Comparison of ENCODE assay signal across 1 cellular context in the genomic region with DNA sequence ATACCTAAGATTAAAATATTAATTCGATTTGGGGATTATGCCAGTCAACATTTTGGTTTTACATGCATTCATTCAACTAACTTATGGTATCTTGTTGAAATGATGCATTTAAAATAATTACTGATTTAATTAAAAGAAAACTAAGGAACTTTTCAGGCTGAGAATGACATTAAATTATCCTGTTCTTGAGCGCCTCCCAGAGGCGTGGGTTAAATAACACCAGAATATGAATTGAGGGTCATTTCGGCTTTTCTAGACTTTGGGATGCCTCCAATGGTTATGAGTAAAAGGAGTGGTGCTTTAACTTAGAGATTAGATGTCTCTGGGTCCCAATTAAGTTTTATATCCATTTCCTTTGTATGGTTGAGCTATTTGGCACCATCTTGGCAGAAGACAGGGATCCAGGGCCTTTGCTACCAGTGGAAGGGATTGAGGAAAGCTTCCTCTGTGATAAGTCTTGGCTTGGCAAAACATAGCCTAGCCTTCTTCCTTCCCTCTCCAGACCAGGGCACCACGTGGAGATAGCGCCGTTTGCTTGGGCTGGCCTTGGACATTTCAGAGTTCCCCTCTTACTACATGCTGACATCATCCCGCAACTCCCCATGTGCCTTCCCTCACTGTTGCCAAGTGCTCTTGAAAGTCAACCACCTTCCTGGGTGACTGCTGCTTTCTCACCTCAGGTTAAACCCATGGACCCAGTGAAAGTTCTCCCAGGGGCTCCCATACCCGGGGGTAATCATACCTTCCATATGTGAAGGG.
TF ChIP-seq lines count a peak whose summit lies in the region.

No MANE protein-coding gene starts in this region.

TF ChIP-seq in GM12878, 131 proteins besides CTCF, POLR2A, EP300 and RAD21:
- 0 out of 2 replicates have a peak, but pooled peaks have one; percentile 10 for TF ChIP-seq CREB1 (IDR thresholded peaks at IDR 0.05; ENCODE audit: low read depth)
- 0 out of 2 replicates have a peak, but pooled peaks have one; percentile 8 for TF ChIP-seq SPI1 (IDR thresholded peaks at IDR 0.05; ENCODE audit: borderline replicate concordance, insufficient read depth, low read depth, low read length)
- peak; percentile 39; the same call in 1 of the 2 replicates for TF ChIP-seq EED (IDR thresholded peaks at IDR 0.05; ENCODE audit: low read depth)
- no peak for TF ChIP-seq CBFB (IDR thresholded peaks at IDR 0.05; ENCODE audit: low read depth)
- no peak for TF ChIP-seq RAD51 (IDR thresholded peaks at IDR 0.05)
- TF ChIP-seq SMC3 (IDR thresholded peaks at IDR 0.05; ENCODE audit: borderline replicate concordance, low read length) = peak; percentile 22; the same call in 1 of the 2 replicates
- TF ChIP-seq CREM (IDR thresholded peaks at IDR 0.05; ENCODE audit: low read depth) = 0 out of 2 replicates have a peak, but pooled peaks have one; percentile 11
